ENCODE assay signal across 10 cellular contexts in genomic region chr17:64499805-64500486, GRCh38. TPM values are rescaled to one million over a fixed set of nuclear protein-coding genes. Genes with fewer than 3 reads are reported as not detected.
DNase-seq lines count a peak whose midpoint lies in the region; ATAC-seq, FAIRE-seq and TF ChIP-seq lines count a peak whose summit lies in the region.
"Had no signal": no experiment of that assay in that cellular context is flagged by ENCODE, and none has a peak within 500 bp of the region (broad histone marks: within the 10 kb centered on the region; RNA-seq: fewer than 3 reads in every experiment).

No MANE protein-coding gene starts in this region.

- no peaks in the 10 kb centered on the region for H3K9me2 ChIP-seq in DOHH2 (replicated peaks; ENCODE audit: control insufficient read depth, low read length)

- H3K36me3 Mint-ChIP-seq in neural crest cell (ENCODE audit: low read depth), result peaks cover 45% of the 10 kb centered on the region

- H3K36me3 ChIP-seq in DOHH2 (ENCODE audit: control insufficient read depth, low read length), result peaks cover 81% of the 10 kb centered on the region
- peaks cover 78% of the 10 kb centered on the region for H3K36me3 ChIP-seq in lower lobe of right lung

- intact Hi-C loops in lower lobe of right lung (cut with DNase I), result no loop called here

- H3K9me3 ChIP-seq in DOHH2 (ENCODE audit: control insufficient read depth, insufficient read depth, low read length) (no peaks in the 10 kb centered on the region), lower lobe of right lung (no peaks in the 10 kb centered on the region)

- H3K4me2 ChIP-seq in DOHH2 (ENCODE audit: low read length), result peak overlapping the region; percentile 64

- peaks cover 79% of the 10 kb centered on the region for H3F3A ChIP-seq in DOHH2 (ENCODE audit: control insufficient read depth, insufficient read depth)

- H3K4me1 ChIP-seq in DOHH2 (ENCODE audit: control insufficient read depth, low read length) (peaks cover 78% of the 10 kb centered on the region), lower lobe of right lung (peaks cover 87% of the 10 kb centered on the region)

- H3K27me3 Mint-ChIP-seq in neural crest cell (ENCODE audit: low read depth), result peaks cover 29% of the 10 kb centered on the region

- H3K27ac ChIP-seq in DOHH2 (ENCODE audit: low read depth, low read length) (no peak overlapping the region), lower lobe of right lung (no peak overlapping the region)

- H3K79me2 ChIP-seq in DOHH2 (ENCODE audit: control insufficient read depth, low read length), result peaks cover 71% of the 10 kb centered on the region

- H3K4me3 Mint-ChIP-seq in neural crest cell, result peak overlapping the region; percentile 38

- no peak for FAIRE-seq in HTR-8/SVneo (lab: Jason Lieb, UNC)

- H4K20me1 ChIP-seq in DOHH2 (ENCODE audit: control insufficient read depth, insufficient read depth, low read depth, low read length), result peaks cover 42% of the 10 kb centered on the region

- H3K4me3 ChIP-seq in DOHH2 (ENCODE audit: low read length), result peak overlapping the region; percentile 4; the same call in 1 of the 2 replicates
- H3K4me3 ChIP-seq in cardiac fibroblast (replicated peaks in 1 of 2; ENCODE audit: low read depth in 2 of 2, low read length in 2 of 2), result no peak overlapping the region
- no peak overlapping the region for H3K4me3 ChIP-seq in lower lobe of right lung

- ATAC-seq in lower lobe of right lung, result no peak
- ATAC-seq: Right ventricle myocardium inferior had no signal

- no peaks in the 10 kb centered on the region for H3K9me3 Mint-ChIP-seq in neural crest cell

- no peaks in the 10 kb centered on the region for H3K27me3 ChIP-seq in DOHH2 (ENCODE audit: control insufficient read depth, low read length)
- no peaks in the 10 kb centered on the region for H3K27me3 ChIP-seq in lower lobe of right lung (ENCODE audit: low read depth)

- TF ChIP-seq CTCF in DOHH2 (IDR thresholded peaks at IDR 0.05; ENCODE audit: low read depth, low read length, poor library complexity, severe bottlenecking) (no peak), cardiac fibroblast (IDR thresholded peaks at IDR 0.05; ENCODE audit: low read depth, low read length) (no peak), neural crest cell (conservative IDR thresholded peaks at IDR 0.05) (no peak), lower lobe of right lung (IDR thresholded peaks at IDR 0.05) (no peak)

- H3K4me1 Mint-ChIP-seq in neural crest cell, result peaks cover 73% of the 10 kb centered on the region

- H3K27ac Mint-ChIP-seq in neural crest cell (ENCODE audit: unreplicated experiment), result no peak overlapping the region

- DNase-seq in NAMALWA (ENCODE audit: low spot score) (peak; percentile 58), cardiac fibroblast (ENCODE audit: low read depth in 2 of 2) (peak; percentile 42 to 54), neural crest cell (ENCODE audit: low read depth, low spot score) (no peak), lower lobe of right lung (no peak), AG08395 (ENCODE audit: low spot score) (no peak), HTR-8/SVneo (ENCODE audit: insufficient read length, low spot score) (no peak)
- DNase-seq: cortex of kidney, NCI-H1417 treated with DMSO at 0.1 percent for 48 hours had no signal

RNA-seq across cellular contexts. Expression of gene POLG2, which starts 3.1 kb away (rescaled TPM):
- total RNA-seq in neural crest cell, result 27.6 and 28.6 TPM in 2 replicates
- total RNA-seq in lower lobe of right lung, result 12.0 TPM

RNA-seq across cellular contexts. Expression of gene DDX5, which starts 6.1 kb away (rescaled TPM):
- total RNA-seq in neural crest cell (905 and 941 TPM in 2 replicates), lower lobe of right lung (964 TPM)

RNA-seq across cellular contexts. Expression of gene CEP95, which starts 6.8 kb away (rescaled TPM):
- 64.1 and 64.7 TPM in 2 replicates for total RNA-seq in neural crest cell
- total RNA-seq in lower lobe of right lung, result 34.2 TPM

RNA-seq across cellular contexts. Expression of gene MILR1, which starts 51.0 kb away (rescaled TPM):
- total RNA-seq in neural crest cell (not detected in 2 replicates), lower lobe of right lung (19.6 TPM)

Comparison
In these comparisons a context has a peak if more than half of its experiments do, and no peak if none do; other contexts are left out.
1. DNase-seq: peak in NAMALWA (single experiment) and cardiac fibroblast (2 of 2); none in neural crest cell (single experiment), lower lobe of right lung (single experiment), AG08395 (single experiment) and HTR-8/SVneo (single experiment).